26 cellular contexts compared by ENCODE assay signal in the genomic region with DNA sequence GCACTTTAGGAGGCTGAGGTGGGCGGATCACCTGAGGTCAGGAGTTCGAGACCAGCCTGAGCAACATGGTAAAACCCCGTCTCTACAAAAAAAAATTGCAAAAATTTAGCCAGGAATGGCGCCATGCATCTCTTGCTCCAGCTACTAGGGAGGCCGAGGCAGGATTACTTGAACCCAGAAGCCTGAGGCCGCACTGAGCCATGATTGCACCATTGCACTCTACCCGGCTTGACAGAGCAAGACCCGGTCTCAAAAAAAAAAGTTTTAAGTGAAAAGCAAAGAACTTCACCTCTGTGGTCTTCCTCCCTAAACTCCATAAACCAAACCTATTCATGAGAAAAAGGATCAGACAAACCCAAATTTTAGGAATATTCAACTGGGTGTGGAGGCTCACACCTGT. TPM values are rescaled to one million over a fixed set of nuclear protein-coding genes. Genes with fewer than 3 reads are reported as not detected.
"Had no signal": no experiment of that assay in that cellular context is flagged by ENCODE, and none has a peak within 500 bp of the region (broad histone marks: within the 10 kb centered on the region; RNA-seq: fewer than 3 reads in every experiment).

No MANE protein-coding gene starts in this region.

- DNase-seq: activated CD4-positive, alpha-beta T cell treated with anti-CD3 and anti-CD28 coated beads for 36 hours; activated CD4-positive, alpha-beta T cell treated with anti-CD3 and anti-CD28 coated beads, Interleukin-2, amount 50 U/mL, for 4 hours; activated CD4-positive, CD25-positive, alpha-beta regulatory T cell; activated CD8-positive, alpha-beta memory T cell treated with anti-CD3 and anti-CD28 coated beads for 24 hours; activated effector memory CD4-positive, alpha-beta T cell treated with Interleukin-2 at 50 U/mL for 16 hours; activated naive CD4-positive, alpha-beta T cell; MM.1S; NCI-H1105; NCI-H1436; NCI-H1694 treated with DMSO at 0.1 percent for 48 hours; NCI-H2029 treated with DMSO at 0.1 percent for 48 hours; NCI-H345; NCI-H510A; NCI-H69; NK-92 treated with Interleukin-12 subunit alpha and Interleukin-12 subunit beta, amount 100 ng/mL, for 24 hours; PC-3; SHP77 treated with DMSO at 0.1 percent for 48 hours; T-helper 17 cell; T1000 had no signal

- ATAC-seq: activated CD4-positive, alpha-beta T cell treated with anti-CD3 and anti-CD28 coated beads for 36 hours; PC-3; T-helper 17 cell had no signal

- H3K27ac ChIP-seq: VCaP had no signal

- H3K4me3 Mint-ChIP-seq: activated CD4-positive, alpha-beta T cell treated with anti-CD3 and anti-CD28 coated beads for 36 hours; activated naive CD4-positive, alpha-beta T cell treated with anti-CD3 and anti-CD28 coated beads, Interleukin-2, amount 50 U/mL, for 24 hours; activated T-helper 1 cell treated with anti-CD3 and anti-CD28 coated beads, Interleukin-12 subunit alpha, Interleukin-12 subunit beta, Interleukin-2, Interleukin-4 antibody, amounts not matched to agents 30 ng/mL and 10 ng/mL and 1 ng/mL, durations not matched to agents 14 hours and 24 hours and 36 hours; brain; central memory CD8-positive, alpha-beta T cell; T-helper 17 cell had no signal

- H3K36me3 Mint-ChIP-seq: activated naive CD4-positive, alpha-beta T cell treated with anti-CD3 and anti-CD28 coated beads, Interleukin-2, amount 50 U/mL, for 24 hours had no signal

- H3K27me3 Mint-ChIP-seq: activated CD4-positive, alpha-beta T cell treated with anti-CD3 and anti-CD28 coated beads for 36 hours; activated naive CD4-positive, alpha-beta T cell treated with anti-CD3 and anti-CD28 coated beads, Interleukin-2, amount 50 U/mL, for 24 hours; central memory CD8-positive, alpha-beta T cell; T-helper 17 cell had no signal

- H3K9me3 Mint-ChIP-seq: activated naive CD4-positive, alpha-beta T cell treated with anti-CD3 and anti-CD28 coated beads, Interleukin-2, amount 50 U/mL, for 24 hours; activated T-helper 1 cell treated with anti-CD3 and anti-CD28 coated beads, Interleukin-12 subunit alpha, Interleukin-12 subunit beta, Interleukin-2, Interleukin-4 antibody, amounts not matched to agents 30 ng/mL and 10 ng/mL and 1 ng/mL, durations not matched to agents 14 hours and 24 hours and 36 hours; brain; central memory CD8-positive, alpha-beta T cell had no signal

- H3K27ac Mint-ChIP-seq: activated CD4-positive, alpha-beta T cell treated with anti-CD3 and anti-CD28 coated beads for 36 hours; activated T-helper 1 cell treated with anti-CD3 and anti-CD28 coated beads, Interleukin-12 subunit alpha, Interleukin-12 subunit beta, Interleukin-2, Interleukin-4 antibody, amounts not matched to agents 30 ng/mL and 10 ng/mL and 1 ng/mL, durations not matched to agents 14 hours and 24 hours and 36 hours; T-helper 17 cell had no signal

RNA-seq across cellular contexts. Expression of a gene that starts 26.5 kb away (rescaled TPM):
- total RNA-seq: astrocyte, PC-3, SK-MEL-5 had no signal

RNA-seq across cellular contexts. Expression of a gene that starts 34.2 kb away (rescaled TPM):
- total RNA-seq: SK-MEL-5 had no signal
